17 cellular contexts compared by ENCODE assay signal in the genomic region with DNA sequence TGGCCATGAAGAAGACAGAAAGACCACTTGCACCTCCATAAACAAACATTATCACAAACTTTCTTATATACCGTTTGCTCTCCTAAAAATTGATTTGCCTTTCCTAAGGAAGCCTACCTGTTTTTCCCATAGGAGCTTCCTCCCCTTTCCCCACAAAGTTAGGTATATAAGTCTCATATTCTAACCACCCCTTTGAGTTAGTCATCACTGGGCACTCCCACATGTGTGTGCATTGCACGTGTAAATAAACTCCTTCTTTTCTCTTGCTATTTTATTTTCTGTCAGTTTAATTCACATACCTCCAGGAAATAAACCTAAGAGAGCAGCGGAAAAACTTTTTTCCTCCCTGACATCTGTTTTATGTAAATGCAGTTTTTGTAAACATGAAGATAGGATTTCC. TPM values are rescaled to one million over a fixed set of nuclear protein-coding genes. Genes with fewer than 3 reads are reported as not detected.
A peak's percentile ranks its signal among the peaks of the same experiment; 100 is the strongest.
DNase-seq lines count a peak whose midpoint lies in the region; ATAC-seq, FAIRE-seq and TF ChIP-seq lines count a peak whose summit lies in the region.
"Had no signal": no experiment of that assay in that cellular context is flagged by ENCODE, and none has a peak within 500 bp of the region (broad histone marks: within the 10 kb centered on the region; RNA-seq: fewer than 3 reads in every experiment).

No MANE protein-coding gene starts in this region.

- intact Hi-C loops in PC-3 (cut with micrococcal nuclease), result no loop called here
- intact Hi-C loops in CD4-positive, alpha-beta memory T cell (cut with micrococcal nuclease), result loop anchor here (1.0 kb wide), 2 partner anchors 203 to 276 kb away; no protein-coding TSS in a partner anchor
- intact Hi-C loops in pancreas (cut with DNase I), result no loop called here

- H3K9me1 ChIP-seq in keratinocyte (ENCODE audit: control insufficient read depth, extremely low read depth, insufficient read depth, low read length), result no peaks in the 10 kb centered on the region

- peaks cover 3% of the 10 kb centered on the region for H3K36me3 Mint-ChIP-seq in CD4-positive, CD25-positive, alpha-beta regulatory T cell
- no peaks in the 10 kb centered on the region for H3K36me3 Mint-ChIP-seq in naive thymus-derived CD8-positive, alpha-beta T cell
- H3K36me3 Mint-ChIP-seq in CD4-positive, alpha-beta memory T cell, result no peaks in the 10 kb centered on the region
- H3K36me3 Mint-ChIP-seq: CD8-positive, alpha-beta T cell had no signal

- peak overlapping the region in 2 of 4 donors; percentile 52 to 63 for H3K4me3 Mint-ChIP-seq in CD4-positive, CD25-positive, alpha-beta regulatory T cell
- no peak overlapping the region for H3K4me3 Mint-ChIP-seq in naive thymus-derived CD8-positive, alpha-beta T cell
- no peak overlapping the region for H3K4me3 Mint-ChIP-seq in CD4-positive, alpha-beta memory T cell
- H3K4me3 Mint-ChIP-seq: CD8-positive, alpha-beta T cell had no signal

- no peaks in the 10 kb centered on the region for H3K27me3 ChIP-seq in CD4-positive, CD25-positive, alpha-beta regulatory T cell (ENCODE audit: control insufficient read depth, insufficient read depth, low read length)
- H3K27me3 ChIP-seq in PC-3 (ENCODE audit: low read length) (peaks cover 35% of the 10 kb centered on the region; the same call in 1 of the 2 replicates), keratinocyte (ENCODE audit: control insufficient read depth, extremely low read depth, insufficient read depth, low read length) (no peaks in the 10 kb centered on the region), pancreas (no peaks in the 10 kb centered on the region)
- no peaks in the 10 kb centered on the region for H3K27me3 ChIP-seq in CD4-positive, alpha-beta memory T cell (ENCODE audit: insufficient read depth, low read length)

- dilution Hi-C loops in keratinocyte (cut with MboI; ENCODE audit: extremely low pct_ligation_motif_present, low sequenced_read_pairs), result no loop called here

- no peak overlapping the region for H3K4me3 ChIP-seq in CD4-positive, CD25-positive, alpha-beta regulatory T cell (ENCODE audit: low read depth, low read length)
- H3K4me3 ChIP-seq in PC-3 (ENCODE audit: low read length) (no peak overlapping the region), keratinocyte (ENCODE audit: control insufficient read depth in 2 of 3, extremely low read depth in 1 of 3, insufficient read depth in 2 of 3, low read depth in 1 of 3, low read length in 3 of 3) (no peak overlapping the region), pancreas (no peak overlapping the region)
- no peak overlapping the region for H3K4me3 ChIP-seq in CD4-positive, alpha-beta memory T cell (ENCODE audit: low read length in 2 of 2)
- H3K4me3 ChIP-seq: GM23248, PC-9 had no signal

- no peaks in the 10 kb centered on the region for H3K27me3 Mint-ChIP-seq in CD4-positive, CD25-positive, alpha-beta regulatory T cell
- peaks cover 0 to 2% (median 0%) of the 10 kb centered on the region in 5 donors for H3K27me3 Mint-ChIP-seq in naive thymus-derived CD8-positive, alpha-beta T cell
- H3K27me3 Mint-ChIP-seq in CD4-positive, alpha-beta memory T cell, result no peaks in the 10 kb centered on the region

- no peak for TF ChIP-seq CTCF in PC-3 (conservative IDR thresholded peaks at IDR 0.05; ENCODE audit: low read depth, low read length)
- TF ChIP-seq CTCF in keratinocyte (optimal IDR thresholded peaks at IDR 0.05 in 1 of 3, IDR thresholded peaks at IDR 0.05 in 1 of 3, conservative IDR thresholded peaks at IDR 0.05 in 1 of 3; ENCODE audit: extremely low read depth in 1 of 3, insufficient read depth in 2 of 3, low read length in 3 of 3), result no peak
- no peak for TF ChIP-seq CTCF in pancreas (IDR thresholded peaks at IDR 0.05)

- no peaks in the 10 kb centered on the region for H3K36me3 ChIP-seq in CD4-positive, CD25-positive, alpha-beta regulatory T cell (ENCODE audit: control insufficient read depth, insufficient read depth, low read length)
- H3K36me3 ChIP-seq in PC-3 (ENCODE audit: low read depth, low read length) (no peaks in the 10 kb centered on the region), keratinocyte (ENCODE audit: control insufficient read depth in 2 of 2, extremely low read depth in 1 of 2, insufficient read depth in 2 of 2, low read length in 2 of 2) (no peaks in the 10 kb centered on the region), pancreas (no peaks in the 10 kb centered on the region)
- no peaks in the 10 kb centered on the region for H3K36me3 ChIP-seq in CD4-positive, alpha-beta memory T cell (ENCODE audit: insufficient read depth, low read length)

- no peaks in the 10 kb centered on the region for H3K9me3 ChIP-seq in CD4-positive, CD25-positive, alpha-beta regulatory T cell (ENCODE audit: control insufficient read depth in 2 of 2, low read length in 2 of 2)
- H3K9me3 ChIP-seq in PC-3 (ENCODE audit: low read length) (no peaks in the 10 kb centered on the region), keratinocyte (ENCODE audit: control insufficient read depth, low read depth, low read length) (no peaks in the 10 kb centered on the region), pancreas (no peaks in the 10 kb centered on the region)
- H3K9me3 ChIP-seq in CD4-positive, alpha-beta memory T cell (ENCODE audit: control insufficient read depth in 1 of 2, low read length in 2 of 2), result no peaks in the 10 kb centered on the region

- no peak for FAIRE-seq in keratinocyte (lab: Jason Lieb, UNC)
- no peak for FAIRE-seq in pancreas (lab: Jason Lieb, UNC)
- FAIRE-seq: D721Med had no signal

- no peaks in the 10 kb centered on the region for H3K9me3 Mint-ChIP-seq in CD4-positive, CD25-positive, alpha-beta regulatory T cell
- H3K9me3 Mint-ChIP-seq in naive thymus-derived CD8-positive, alpha-beta T cell, result no peaks in the 10 kb centered on the region
- peaks cover 0 to 2% (median 0%) of the 10 kb centered on the region in 8 donors for H3K9me3 Mint-ChIP-seq in CD4-positive, alpha-beta memory T cell
- H3K9me3 Mint-ChIP-seq: CD8-positive, alpha-beta T cell had no signal

- no peak overlapping the region for H3K9ac ChIP-seq in PC-3 (ENCODE audit: low read length)
- no peak overlapping the region for H3K9ac ChIP-seq in keratinocyte (ENCODE audit: control insufficient read depth, extremely low read depth, insufficient read depth, low read length)
- H3K9ac ChIP-seq: GM23248 had no signal

- no peaks in the 10 kb centered on the region for H3K79me2 ChIP-seq in PC-3 (ENCODE audit: low read length)
- H3K79me2 ChIP-seq in keratinocyte (ENCODE audit: control insufficient read depth, insufficient read depth, low read length), result no peaks in the 10 kb centered on the region

- no peak for ATAC-seq in CD4-positive, CD25-positive, alpha-beta regulatory T cell (ENCODE audit: low read depth in 2 of 2)
- ATAC-seq in PC-3 (peak; percentile 43; the same call in 1 of the 2 replicates), pancreas (no peak)
- no peak for ATAC-seq in naive thymus-derived CD8-positive, alpha-beta T cell
- ATAC-seq: CD8-positive, alpha-beta T cell had no signal

- 64 to 66% methylated on average over 3 of the region's 3 CpGs for WGBS in pancreas, 2 donors

- no peak overlapping the region for H3K27ac ChIP-seq in CD4-positive, CD25-positive, alpha-beta regulatory T cell (ENCODE audit: insufficient read depth, low read length, poor library complexity, severe bottlenecking)
- no peak overlapping the region for H3K27ac ChIP-seq in PC-3 (ENCODE audit: low read length)
- no peak overlapping the region for H3K27ac ChIP-seq in keratinocyte (ENCODE audit: control insufficient read depth, insufficient read depth, low read length)
- no peak overlapping the region for H3K27ac ChIP-seq in CD4-positive, alpha-beta memory T cell (ENCODE audit: low read depth, low read length)
- H3K27ac ChIP-seq in pancreas, result no peak overlapping the region
- H3K27ac ChIP-seq: GM23248, PC-9 had no signal

- CTCF ChIA-PET in PC-3 (lab: Charles Lee), result no interaction called here
- CTCF ChIA-PET in CD4-positive, alpha-beta memory T cell (lab: Charles Lee; ENCODE audit: partially characterized antibody), result interaction anchor here (0.8 to 4.1 kb wide), 19 partner anchors 9 to 447 kb away, joined by 3 to 27 read pairs (median 6); no protein-coding TSS in a partner anchor

- H3K4me1 Mint-ChIP-seq in CD4-positive, CD25-positive, alpha-beta regulatory T cell, result peaks cover 52 to 96% (median 84%) of the 10 kb centered on the region in 4 donors
- peaks cover 32 to 65% (median 53%) of the 10 kb centered on the region in 4 donors for H3K4me1 Mint-ChIP-seq in naive thymus-derived CD8-positive, alpha-beta T cell
- peaks cover 45 to 71% (median 56%) of the 10 kb centered on the region in 4 donors for H3K4me1 Mint-ChIP-seq in CD4-positive, alpha-beta memory T cell

- no TSS peak for BruUV-seq in PC-3 (replicated peaks; lab: Mats Ljungman, UMichigan)

- POLR2A ChIA-PET in PC-3 (lab: Charles Lee; ENCODE audit: unreplicated experiment), result no interaction called here
- POLR2A ChIA-PET in naive thymus-derived CD8-positive, alpha-beta T cell (lab: Charles Lee), result no interaction called here
- POLR2A ChIA-PET in CD4-positive, alpha-beta memory T cell (lab: Charles Lee; ENCODE audit: partially characterized antibody), result interaction anchor here (0.9 to 1.3 kb wide), 2 partner anchors 19 to 289 kb away, joined by 3 read pairs; no protein-coding TSS in a partner anchor

- H3K4me2 ChIP-seq in PC-3 (ENCODE audit: low read length), result no peak overlapping the region
- H3K4me2 ChIP-seq in keratinocyte (ENCODE audit: control insufficient read depth, extremely low read depth, insufficient read depth, low read depth, low read length), result peak overlapping the region; percentile 12
- H3K4me2 ChIP-seq: PC-9 had no signal

- no peak overlapping the region for H2AFZ ChIP-seq in PC-3 (ENCODE audit: low read length)
- no peak overlapping the region for H2AFZ ChIP-seq in keratinocyte (ENCODE audit: control insufficient read depth, low read length)
- H2AFZ ChIP-seq: GM23248, PC-9 had no signal

- H4K20me1 ChIP-seq in PC-3 (ENCODE audit: low read length), result no peaks in the 10 kb centered on the region
- H4K20me1 ChIP-seq in keratinocyte (ENCODE audit: control insufficient read depth, extremely low read depth, insufficient read depth, low read length), result no peaks in the 10 kb centered on the region

- peak overlapping the region; percentile 1 to 97 (median 33) for H3K27ac Mint-ChIP-seq in CD4-positive, CD25-positive, alpha-beta regulatory T cell
- H3K27ac Mint-ChIP-seq in naive thymus-derived CD8-positive, alpha-beta T cell, result peak overlapping the region in 5 of 10 donors; percentile 1 to 42 (median 3)
- H3K27ac Mint-ChIP-seq in CD4-positive, alpha-beta memory T cell, result no peak overlapping the region
- H3K27ac Mint-ChIP-seq: CD8-positive, alpha-beta T cell had no signal

- no peaks in the 10 kb centered on the region for H3K9me2 ChIP-seq in PC-3 (replicated peaks; ENCODE audit: low read length)

- peaks cover 49% of the 10 kb centered on the region for H3K4me1 ChIP-seq in CD4-positive, CD25-positive, alpha-beta regulatory T cell (ENCODE audit: control insufficient read depth, insufficient read depth, low read length, poor library complexity, severe bottlenecking)
- H3K4me1 ChIP-seq in PC-3 (ENCODE audit: insufficient read depth, low read length), result no peaks in the 10 kb centered on the region
- H3K4me1 ChIP-seq in keratinocyte (ENCODE audit: control insufficient read depth, extremely low read depth, insufficient read depth, low read length), result peaks cover 16% of the 10 kb centered on the region
- peaks cover 45% of the 10 kb centered on the region for H3K4me1 ChIP-seq in CD4-positive, alpha-beta memory T cell (ENCODE audit: insufficient read depth, low read length)
- no peaks in the 10 kb centered on the region for H3K4me1 ChIP-seq in pancreas

- H3F3A ChIP-seq in PC-3 (ENCODE audit: low read length, unreplicated experiment), result no peaks in the 10 kb centered on the region

- DNase-seq in CD4-positive, CD25-positive, alpha-beta regulatory T cell, result no peak
- DNase-seq in PC-3 (no peak), dedifferentiated amniotic fluid mesenchymal stem cell (ENCODE audit: extremely low spot score) (peak; percentile 32), keratinocyte (ENCODE audit: low read depth, low spot score) (no peak), NCI-H2029 treated with DMSO at 0.1 percent for 48 hours (lab: John Stamatoyannopoulos, UW) (no peak), pancreas (no peak)
- DNase-seq in naive thymus-derived CD8-positive, alpha-beta T cell, result no peak
- no peak for DNase-seq in CD4-positive, alpha-beta memory T cell
- DNase-seq: CD8-positive, alpha-beta T cell; DMS79 treated with DMSO at 0.1 percent for 48 hours; GF-D8; GM23248; NCI-H1092 treated with DMSO at 0.1 percent for 48 hours; NCI-H1694; PC-9 had no signal

RNA-seq across cellular contexts. Expression of a gene that starts 46.5 kb away (rescaled TPM):
- total RNA-seq in CD4-positive, CD25-positive, alpha-beta regulatory T cell, result 37.8 TPM
- polyA plus RNA-seq in CD4-positive, CD25-positive, alpha-beta regulatory T cell, result 10 to 100 TPM; 17.3 to 21.3 (median 19.2) TPM
- total RNA-seq in PC-3 (2014; rRNA removed) (not detected in 2 replicates), pancreas (1 to 10 TPM in 1 of 6 donors, under 1 TPM in 5; 0.41 to 1.5 (median 0.76) TPM)
- polyA plus RNA-seq in keratinocyte (0.01 TPM in 2 of 3 replicates, not detected in the other), pancreas (under 1 TPM; 0.38 to 0.85 TPM)
- polyA plus RNA-seq in keratinocyte (2011; ENCODE audit: low read depth), result not detected
- 0.01 TPM in 1 of 2 replicates, not detected in the other for polyA plus RNA-seq in keratinocyte (2011; cell fraction: cytosol; rRNA removed)
- polyA plus RNA-seq in keratinocyte (2011; cell fraction: nucleus; rRNA removed), result not detected in 2 replicates
- not detected in 2 replicates for polyA plus RNA-seq in keratinocyte (2012; ENCODE audit: low replicate concordance)
- polyA minus RNA-seq in keratinocyte, result not detected in 3 replicates
- not detected for polyA minus RNA-seq in keratinocyte (2011; cell fraction: cytosol; rRNA and poly(A)+ RNA removed)
- polyA minus RNA-seq in keratinocyte (2011; cell fraction: nucleus; rRNA and poly(A)+ RNA removed), result 0.08 TPM in 1 of 2 replicates, not detected in the other
- 1 to 10 TPM; 7.1 to 8.8 TPM for total RNA-seq in naive thymus-derived CD8-positive, alpha-beta T cell
- polyA plus RNA-seq in naive thymus-derived CD8-positive, alpha-beta T cell, result 1 to 10 TPM; 3.0 to 4.8 (median 4.1) TPM
- 10 to 100 TPM; 16.9 to 17.6 TPM for total RNA-seq in CD4-positive, alpha-beta memory T cell
- polyA plus RNA-seq in CD4-positive, alpha-beta memory T cell, result 1 to 10 TPM; 5.5 to 8.0 TPM
- total RNA-seq: A673, PC-9 had no signal

Comparison
In these comparisons a context has a peak if more than half of its experiments do, and no peak if none do; other contexts are left out.
1. H3K27ac Mint-ChIP-seq: peak in CD4-positive, CD25-positive, alpha-beta regulatory T cell (3 of 3); none in CD4-positive, alpha-beta memory T cell (0 of 7).